In genomic region chr11:9351956-9352355, GRCh38 we compare ENCODE assay signal across 13 cellular contexts.
"Had no signal": no experiment of that assay in that cellular context is flagged by ENCODE, and none has a peak within 500 bp of the region (broad histone marks: within the 10 kb centered on the region; RNA-seq: fewer than 3 reads in every experiment).

No MANE protein-coding gene starts in this region.

- ATAC-seq: activated T-helper 17 cell treated with anti-CD3 and anti-CD28 coated beads, Interleukin-2, amount 50 U/mL, for 72 hours; effector memory CD8-positive, alpha-beta T cell; mucosa of descending colon; natural killer cell treated with Interleukin-12 subunit alpha and Interleukin-12 subunit beta and Interleukin-15 and Interleukin-18, amount 100 ng/mL, for 72 hours; stimulated activated naive CD8-positive, alpha-beta T cell treated with anti-CD3 and anti-CD28 coated beads, Interleukin-15, Interleukin-2, amounts not matched to agents 100 U/mL and 50 U/mL, for 24 hours; WTC11 had no signal

- H3K36me3 ChIP-seq: prostate gland had no signal

- H3K4me3 ChIP-seq: mucosa of descending colon, prostate gland had no signal

- H3K27ac ChIP-seq: prostate gland had no signal

- H3K9me3 ChIP-seq: mucosa of descending colon, prostate gland had no signal

- H3K4me1 ChIP-seq: prostate gland had no signal

- DNase-seq: activated CD4-positive, alpha-beta T cell treated with anti-CD3 and anti-CD28 coated beads for 48 hours; effector memory CD8-positive, alpha-beta T cell; immature natural killer cell; left cardiac atrium; mucosa of descending colon; nucleus accumbens; stimulated activated CD4-positive, alpha-beta T cell treated with anti-CD3 and anti-CD28 coated beads, Interleukin-4, amount 100 ng/mL, for 1 hour; stimulated activated CD8-positive, alpha-beta memory T cell treated with anti-CD3 and anti-CD28 coated beads, Interleukin-4, amount 100 ng/mL, for 48 hours; stimulated activated naive CD8-positive, alpha-beta T cell treated with anti-CD3 and anti-CD28 coated beads, Interleukin-15, Interleukin-2, amounts not matched to agents 100 U/mL and 50 U/mL, for 24 hours had no signal
